ENCODE assay signal across 16 cellular contexts in the genomic region with DNA sequence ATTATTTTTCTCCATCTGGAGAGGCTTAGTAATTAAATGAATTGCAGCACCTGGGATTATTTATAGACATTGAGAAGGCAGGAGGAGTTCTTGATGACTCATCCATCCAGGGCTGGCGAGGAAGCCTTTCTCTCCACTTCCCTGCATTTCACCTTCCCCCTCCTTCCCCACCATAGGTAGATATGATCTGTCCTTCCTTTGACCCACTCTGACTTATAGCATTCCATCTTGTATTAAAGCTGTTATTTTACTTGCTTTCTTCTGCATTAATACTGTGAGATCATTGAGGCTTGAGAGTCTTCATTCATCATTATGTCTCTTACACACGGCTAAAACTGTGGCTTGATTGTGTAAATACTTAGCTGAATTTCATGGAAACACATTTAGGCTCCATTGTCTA.
DNase-seq lines count a peak whose midpoint lies in the region; ATAC-seq, FAIRE-seq and TF ChIP-seq lines count a peak whose summit lies in the region.
"Had no signal": no experiment of that assay in that cellular context is flagged by ENCODE, and none has a peak within 500 bp of the region (broad histone marks: within the 10 kb centered on the region; RNA-seq: fewer than 3 reads in every experiment).

No MANE protein-coding gene starts in this region.

- no peak for TF ChIP-seq CTCF in epithelial cell of esophagus (IDR thresholded peaks at IDR 0.05; ENCODE audit: insufficient read depth, low read depth, low read length, missing control alignments)

- peak; percentile 13 for DNase-seq in NCI-H748 (lab: John Stamatoyannopoulos, UW; ENCODE audit: unreplicated experiment)
- no peak for DNase-seq in NCI-H748 treated with DMSO at 0.1 percent for 48 hours (lab: John Stamatoyannopoulos, UW)
- peak; percentile 68 for DNase-seq in NCI-H226
- DNase-seq in epithelial cell of esophagus (ENCODE audit: low read depth), result peak; percentile 59
- DNase-seq in urothelium cell line (ENCODE audit: low spot score), result peak; percentile 48
- DNase-seq in foreskin melanocyte, result no peak
- no peak for DNase-seq in DMS79 (lab: John Stamatoyannopoulos, UW)
- DNase-seq: activated CD8-positive, alpha-beta T cell treated with anti-CD3 and anti-CD28 coated beads, Interleukin-2, amount 10 ng/mL, durations not matched to agents 7 days and 5 days; activated effector memory CD4-positive, alpha-beta T cell treated with anti-CD3 and anti-CD28 coated beads, Interleukin-2, amount 50 U/mL, for 16 hours; CD8-positive, alpha-beta memory T cell; effector CD4-positive, alpha-beta T cell; midbrain; NCI-H1092; NK-92 treated with Interleukin-12 subunit alpha and Interleukin-12 subunit beta, amount 100 ng/mL, for 24 hours; occipital lobe had no signal

- no peak overlapping the region for H3K4me3 ChIP-seq in epithelial cell of esophagus (ENCODE audit: low read length)

- FAIRE-seq in urothelium cell line (lab: Jason Lieb, UNC), result no peak

- no peak for ATAC-seq in HG03342 (IDR thresholded peaks at IDR 0.05; ENCODE audit: unreplicated experiment)
- ATAC-seq: activated CD8-positive, alpha-beta T cell treated with anti-CD3 and anti-CD28 coated beads, Interleukin-2, amount 10 ng/mL, durations not matched to agents 7 days and 5 days had no signal

Comparison
In these comparisons a context has a peak if more than half of its experiments do, and no peak if none do; other contexts are left out.
1. DNase-seq: peak in NCI-H748 (single experiment), NCI-H226 (single experiment), epithelial cell of esophagus (single experiment) and urothelium cell line (single experiment); none in NCI-H748 treated with DMSO at 0.1 percent for 48 hours (single experiment), foreskin melanocyte (single experiment) and DMS79 (single experiment).